ENCODE assay signal across 27 cellular contexts in genomic region chr1:118123436-118123835, GRCh38.
"Had no signal": no experiment of that assay in that cellular context is flagged by ENCODE, and none has a peak within 500 bp of the region (broad histone marks: within the 10 kb centered on the region; RNA-seq: fewer than 3 reads in every experiment).

No MANE protein-coding gene starts in this region.

- H3K27ac ChIP-seq: adrenal gland, body of pancreas, breast epithelium, coronary artery, PC-9, VCaP had no signal

- H3K9me3 ChIP-seq: adrenal gland, body of pancreas, breast epithelium had no signal

- H3K4me1 ChIP-seq: adrenal gland had no signal

- H3K4me3 ChIP-seq: adrenal gland, body of pancreas, breast epithelium, coronary artery, PC-9 had no signal

- H2AFZ ChIP-seq: PC-9 had no signal

- H3K36me3 ChIP-seq: adrenal gland, breast epithelium had no signal

- H3K4me2 ChIP-seq: PC-9 had no signal

- DNase-seq: activated B cell treated with CpG ODN at 0.5 μM for 24 hours; activated CD4-positive, alpha-beta memory T cell treated with anti-CD3 and anti-CD28 coated beads for 36 hours; activated CD4-positive, alpha-beta T cell treated with anti-CD3 and anti-CD28 coated beads for 4 hours; activated CD4-positive, alpha-beta T cell treated with anti-CD3 and anti-CD28 coated beads, Interleukin-2, amount 50 U/mL, for 1 hour; activated CD4-positive, CD25-positive, alpha-beta regulatory T cell treated with anti-CD3 and anti-CD28 coated beads, Interleukin-2, amount 50 U/mL, for 72 hours; activated CD8-positive, alpha-beta memory T cell treated with anti-CD3 and anti-CD28 coated beads, Interleukin-2, amount 50 U/mL, for 4 hours; activated gamma-delta T cell treated with Interleukin-2 at 50 U/mL for 16 hours; activated naive CD4-positive, alpha-beta T cell treated with anti-CD3 and anti-CD28 coated beads for 36 hours; activated T-cell treated with anti-CD3 and anti-CD28 coated beads for 4 hours; activated T-cell treated with anti-CD3 and anti-CD28 coated beads, Interleukin-2, amount 50 U/mL, for 4 hours; adrenal gland; body of pancreas; NCI-H1436 treated with DMSO at 0.1 percent for 48 hours; NCI-H187 treated with DMSO at 0.1 percent for 48 hours; NCI-H2171 treated with DMSO at 0.1 percent for 48 hours; NCI-H226; NCI-H446 treated with DMSO at 0.1 percent for 48 hours; NCI-H524; PC-9; SIG-M5; SW 1271; T-helper 1 cell; T-helper 2 cell; T-helper 9 cell had no signal

- H3K27me3 ChIP-seq: adrenal gland, body of pancreas, breast epithelium had no signal
